22 cellular contexts compared by ENCODE assay signal in the genomic region with DNA sequence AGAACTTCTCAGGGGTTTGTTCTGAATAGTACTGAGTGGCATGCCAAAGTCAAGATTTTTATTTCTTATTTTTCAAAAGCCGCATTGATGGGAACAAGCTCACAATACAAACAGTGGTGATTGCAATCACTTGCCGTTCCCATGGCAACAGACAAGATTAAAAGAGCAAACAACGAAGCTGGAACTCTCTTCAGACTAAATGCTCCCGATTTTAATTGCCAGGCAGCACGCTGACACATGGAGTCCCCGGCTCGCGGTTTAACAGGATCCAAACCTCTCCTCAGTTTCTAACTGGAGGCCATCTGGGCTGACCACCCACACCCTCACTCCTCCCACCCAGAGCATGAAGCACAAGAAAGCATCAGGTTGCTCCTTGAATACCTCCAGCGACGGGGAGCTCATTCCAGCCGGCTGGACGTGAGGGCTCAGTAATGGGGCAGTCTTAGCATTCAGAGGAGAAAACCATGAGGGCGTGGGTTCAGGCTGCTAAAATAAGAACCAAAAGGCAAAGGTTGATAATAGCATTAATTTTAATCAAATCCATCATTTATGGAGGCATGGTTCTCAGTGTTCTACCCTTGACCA. TPM values are rescaled to one million over a fixed set of nuclear protein-coding genes. Genes with fewer than 3 reads are reported as not detected.
DNase-seq lines count a peak whose midpoint lies in the region; ATAC-seq and TF ChIP-seq lines count a peak whose summit lies in the region.
"Had no signal": no experiment of that assay in that cellular context is flagged by ENCODE, and none has a peak within 500 bp of the region (broad histone marks: within the 10 kb centered on the region; RNA-seq: fewer than 3 reads in every experiment).

No MANE protein-coding gene starts in this region.

- no peak overlapping the region for H3K4me3 Mint-ChIP-seq in mesothelial cell of epicardium
- H3K4me3 Mint-ChIP-seq: H9; stimulated activated naive CD8-positive, alpha-beta T cell treated with anti-CD3 and anti-CD28 coated beads, Interleukin-15, Interleukin-2, amounts not matched to agents 100 ng/mL and 50 ng/mL, for 24 hours had no signal

- ATAC-seq in GM21423 (IDR thresholded peaks at IDR 0.05; ENCODE audit: unreplicated experiment) (no peak), HG02938 (IDR thresholded peaks at IDR 0.05; ENCODE audit: unreplicated experiment) (no peak)
- ATAC-seq: left colon, Panc1, right cardiac atrium, upper lobe of right lung had no signal

- H3K27ac Mint-ChIP-seq in mesothelial cell of epicardium = peak overlapping the region; percentile 90
- H3K27ac Mint-ChIP-seq: stimulated activated naive CD8-positive, alpha-beta T cell treated with anti-CD3 and anti-CD28 coated beads, Interleukin-15, Interleukin-2, amounts not matched to agents 100 ng/mL and 50 ng/mL, for 24 hours had no signal

- peaks cover 27% of the 10 kb centered on the region for H3K4me1 Mint-ChIP-seq in mesothelial cell of epicardium

- no peak for TF ChIP-seq CTCF in mesothelial cell of epicardium (IDR thresholded peaks at IDR 0.05; ENCODE audit: unreplicated experiment)

- H3K9me3 Mint-ChIP-seq in mesothelial cell of epicardium = peaks cover 8% of the 10 kb centered on the region

- peak; percentile 46 for DNase-seq in DMS53 (lab: John Stamatoyannopoulos, UW)
- DNase-seq in DMS53 treated with DMSO at 0.1 percent for 48 hours (lab: John Stamatoyannopoulos, UW; ENCODE audit: unreplicated experiment) = no peak
- peak; percentile 5 for DNase-seq in LHCN-M2 (ENCODE audit: low read depth)
- DNase-seq in RPMI7951 (ENCODE audit: low read depth) = peak; percentile 47
- no peak for DNase-seq in mesothelial cell of epicardium (ENCODE audit: low spot score in 2 of 2, unreplicated experiment in 2 of 2)
- DNase-seq in foreskin melanocyte = no peak
- DNase-seq: 8988T; activated CD4-positive, alpha-beta T cell treated with anti-CD3 and anti-CD28 coated beads for 48 hours; left colon; right cardiac atrium; SK-N-SH; upper lobe of right lung had no signal

- no peaks in the 10 kb centered on the region for H3K36me3 Mint-ChIP-seq in mesothelial cell of epicardium

- no peaks in the 10 kb centered on the region for H3K27me3 Mint-ChIP-seq in mesothelial cell of epicardium (ENCODE audit: low read depth)

RNA-seq across cellular contexts. Expression of gene AIPL1, which starts 41.5 kb away (rescaled TPM):
- not detected in 2 replicates for total RNA-seq in LHCN-M2 (2014; rRNA removed)
- polyA plus RNA-seq in LHCN-M2 (2012) = not detected
- not detected in 2 replicates for total RNA-seq in RPMI7951 (2014; rRNA removed; shearing (Covaris generic))
- not detected in 3 replicates for total RNA-seq in mesothelial cell of epicardium
- total RNA-seq: chondrocyte, fibroblast of villous mesenchyme, left colon, MCF 10A, mucosa of gallbladder, NCI-H460, right cardiac atrium, upper lobe of right lung had no signal
- polyA plus RNA-seq: right cardiac atrium, SK-N-SH had no signal

RNA-seq across cellular contexts. Expression of gene PIMREG, which starts 50.8 kb away (rescaled TPM):
- total RNA-seq in LHCN-M2 (2014; rRNA removed) (91.4 and 94.6 TPM in 2 replicates), mesothelial cell of epicardium (12.1 to 13.9 TPM (median 12.2 TPM) in 3 replicates)
- 40.8 TPM for polyA plus RNA-seq in LHCN-M2 (2012)
- total RNA-seq in RPMI7951 (2014; rRNA removed; shearing (Covaris generic)) = 82.8 and 94.7 TPM in 2 replicates

Comparison
In these comparisons a context has a peak if more than half of its experiments do, and no peak if none do; other contexts are left out.
1. DNase-seq: peak in DMS53 (single experiment), LHCN-M2 (single experiment) and RPMI7951 (single experiment); none in DMS53 treated with DMSO at 0.1 percent for 48 hours (single experiment), mesothelial cell of epicardium (0 of 2) and foreskin melanocyte (single experiment).